Comparison of ENCODE assay signal across 1 cellular context in genomic region chr3:177427096-177427495, GRCh38.
TF ChIP-seq lines count a peak whose summit lies in the region.

No MANE protein-coding gene starts in this region.

TF ChIP-seq in GM12878, 131 proteins besides CTCF, POLR2A, EP300 and RAD21 (continued from another document):
- TF ChIP-seq, protein P1, sequence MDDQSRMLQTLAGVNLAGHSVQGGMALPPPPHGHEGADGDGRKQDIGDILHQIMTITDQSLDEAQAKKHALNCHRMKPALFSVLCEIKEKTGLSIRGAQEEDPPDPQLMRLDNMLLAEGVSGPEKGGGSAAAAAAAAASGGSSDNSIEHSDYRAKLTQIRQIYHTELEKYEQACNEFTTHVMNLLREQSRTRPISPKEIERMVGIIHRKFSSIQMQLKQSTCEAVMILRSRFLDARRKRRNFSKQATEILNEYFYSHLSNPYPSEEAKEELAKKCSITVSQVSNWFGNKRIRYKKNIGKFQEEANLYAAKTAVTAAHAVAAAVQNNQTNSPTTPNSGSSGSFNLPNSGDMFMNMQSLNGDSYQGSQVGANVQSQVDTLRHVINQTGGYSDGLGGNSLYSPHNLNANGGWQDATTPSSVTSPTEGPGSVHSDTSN (IDR thresholded peaks at IDR 0.05; ENCODE audit: insufficient replicate concordance, low read depth, low read length), result peak; percentile 25
- TF ChIP-seq TCF3 (IDR thresholded peaks at IDR 0.05; ENCODE audit: borderline replicate concordance, insufficient read depth, low read depth, low read length) (peak; percentile 72; the same call in 1 of the 2 replicates), CBFB (IDR thresholded peaks at IDR 0.05; ENCODE audit: low read depth) (0 out of 2 replicates have a peak, but pooled peaks have one; percentile 17), CEBPZ (IDR thresholded peaks at IDR 0.05; ENCODE audit: low read depth, low read length) (no peak), CBX5 (IDR thresholded peaks at IDR 0.05; ENCODE audit: low read depth) (peak; percentile 100), LARP7 (IDR thresholded peaks at IDR 0.05) (no peak), MTA3 (IDR thresholded peaks at IDR 0.05; ENCODE audit: borderline replicate concordance, low read length) (peak; percentile 62; the same call in 1 of the 2 replicates), BHLHE40 (IDR thresholded peaks at IDR 0.05; ENCODE audit: borderline replicate concordance in 1 of 2, low read depth in 2 of 2, low read length in 1 of 2) (peak in 1 of 2 experiments; percentile 32; a peak in 1 of 4 replicates), NRF1 (conservative IDR thresholded peaks at IDR 0.05; ENCODE audit: low read depth, low read length) (no peak), PAX5 (IDR thresholded peaks at IDR 0.05; ENCODE audit: borderline replicate concordance, low read depth, low read length) (peak; percentile 26; the same call in 1 of the 2 replicates), KAT2A (conservative IDR thresholded peaks at IDR 0.05; ENCODE audit: control insufficient read depth, low read depth, low read length) (no peak), ZZZ3 (IDR thresholded peaks at IDR 0.05; ENCODE audit: control insufficient read depth, insufficient read length, low read depth) (no peak)
- TF ChIP-seq, protein P2, sequence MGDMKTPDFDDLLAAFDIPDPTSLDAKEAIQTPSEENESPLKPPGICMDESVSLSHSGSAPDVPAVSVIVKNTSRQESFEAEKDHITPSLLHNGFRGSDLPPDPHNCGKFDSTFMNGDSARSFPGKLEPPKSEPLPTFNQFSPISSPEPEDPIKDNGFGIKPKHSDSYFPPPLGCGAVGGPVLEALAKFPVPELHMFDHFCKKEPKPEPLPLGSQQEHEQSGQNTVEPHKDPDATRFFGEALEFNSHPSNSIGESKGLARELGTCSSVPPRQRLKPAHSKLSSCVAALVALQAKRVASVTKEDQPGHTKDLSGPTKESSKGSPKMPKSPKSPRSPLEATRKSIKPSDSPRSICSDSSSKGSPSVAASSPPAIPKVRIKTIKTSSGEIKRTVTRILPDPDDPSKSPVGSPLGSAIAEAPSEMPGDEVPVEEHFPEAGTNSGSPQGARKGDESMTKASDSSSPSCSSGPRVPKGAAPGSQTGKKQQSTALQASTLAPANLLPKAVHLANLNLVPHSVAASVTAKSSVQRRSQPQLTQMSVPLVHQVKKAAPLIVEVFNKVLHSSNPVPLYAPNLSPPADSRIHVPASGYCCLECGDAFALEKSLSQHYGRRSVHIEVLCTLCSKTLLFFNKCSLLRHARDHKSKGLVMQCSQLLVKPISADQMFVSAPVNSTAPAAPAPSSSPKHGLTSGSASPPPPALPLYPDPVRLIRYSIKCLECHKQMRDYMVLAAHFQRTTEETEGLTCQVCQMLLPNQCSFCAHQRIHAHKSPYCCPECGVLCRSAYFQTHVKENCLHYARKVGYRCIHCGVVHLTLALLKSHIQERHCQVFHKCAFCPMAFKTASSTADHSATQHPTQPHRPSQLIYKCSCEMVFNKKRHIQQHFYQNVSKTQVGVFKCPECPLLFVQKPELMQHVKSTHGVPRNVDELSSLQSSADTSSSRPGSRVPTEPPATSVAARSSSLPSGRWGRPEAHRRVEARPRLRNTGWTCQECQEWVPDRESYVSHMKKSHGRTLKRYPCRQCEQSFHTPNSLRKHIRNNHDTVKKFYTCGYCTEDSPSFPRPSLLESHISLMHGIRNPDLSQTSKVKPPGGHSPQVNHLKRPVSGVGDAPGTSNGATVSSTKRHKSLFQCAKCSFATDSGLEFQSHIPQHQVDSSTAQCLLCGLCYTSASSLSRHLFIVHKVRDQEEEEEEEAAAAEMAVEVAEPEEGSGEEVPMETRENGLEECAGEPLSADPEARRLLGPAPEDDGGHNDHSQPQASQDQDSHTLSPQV (IDR thresholded peaks at IDR 0.05), result no peak
- TF ChIP-seq, protein P3, sequence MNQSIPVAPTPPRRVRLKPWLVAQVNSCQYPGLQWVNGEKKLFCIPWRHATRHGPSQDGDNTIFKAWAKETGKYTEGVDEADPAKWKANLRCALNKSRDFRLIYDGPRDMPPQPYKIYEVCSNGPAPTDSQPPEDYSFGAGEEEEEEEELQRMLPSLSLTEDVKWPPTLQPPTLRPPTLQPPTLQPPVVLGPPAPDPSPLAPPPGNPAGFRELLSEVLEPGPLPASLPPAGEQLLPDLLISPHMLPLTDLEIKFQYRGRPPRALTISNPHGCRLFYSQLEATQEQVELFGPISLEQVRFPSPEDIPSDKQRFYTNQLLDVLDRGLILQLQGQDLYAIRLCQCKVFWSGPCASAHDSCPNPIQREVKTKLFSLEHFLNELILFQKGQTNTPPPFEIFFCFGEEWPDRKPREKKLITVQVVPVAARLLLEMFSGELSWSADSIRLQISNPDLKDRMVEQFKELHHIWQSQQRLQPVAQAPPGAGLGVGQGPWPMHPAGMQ (IDR thresholded peaks at IDR 0.05; ENCODE audit: borderline replicate concordance), result no peak
